In genomic region chr12:105369014-105369413, GRCh38 we compare ENCODE assay signal across 1 cellular context.
TF ChIP-seq lines count a peak whose summit lies in the region.

No MANE protein-coding gene starts in this region.

TF ChIP-seq in SK-N-SH treated with all-trans-retinoic acid at 6 μM for 48 hours, 23 proteins besides CTCF, POLR2A, EP300 and RAD21 (continued from another document):
- no peak for TF ChIP-seq CSDC2 (CRISPR knock-in tag; IDR thresholded peaks at IDR 0.05)
TF ChIP-seq in SK-N-SH treated with all-trans-retinoic acid at 6 μM for 48 hours: peak in this region for 0.
